Comparison of ENCODE assay signal across 1 cellular context in the genomic region with DNA sequence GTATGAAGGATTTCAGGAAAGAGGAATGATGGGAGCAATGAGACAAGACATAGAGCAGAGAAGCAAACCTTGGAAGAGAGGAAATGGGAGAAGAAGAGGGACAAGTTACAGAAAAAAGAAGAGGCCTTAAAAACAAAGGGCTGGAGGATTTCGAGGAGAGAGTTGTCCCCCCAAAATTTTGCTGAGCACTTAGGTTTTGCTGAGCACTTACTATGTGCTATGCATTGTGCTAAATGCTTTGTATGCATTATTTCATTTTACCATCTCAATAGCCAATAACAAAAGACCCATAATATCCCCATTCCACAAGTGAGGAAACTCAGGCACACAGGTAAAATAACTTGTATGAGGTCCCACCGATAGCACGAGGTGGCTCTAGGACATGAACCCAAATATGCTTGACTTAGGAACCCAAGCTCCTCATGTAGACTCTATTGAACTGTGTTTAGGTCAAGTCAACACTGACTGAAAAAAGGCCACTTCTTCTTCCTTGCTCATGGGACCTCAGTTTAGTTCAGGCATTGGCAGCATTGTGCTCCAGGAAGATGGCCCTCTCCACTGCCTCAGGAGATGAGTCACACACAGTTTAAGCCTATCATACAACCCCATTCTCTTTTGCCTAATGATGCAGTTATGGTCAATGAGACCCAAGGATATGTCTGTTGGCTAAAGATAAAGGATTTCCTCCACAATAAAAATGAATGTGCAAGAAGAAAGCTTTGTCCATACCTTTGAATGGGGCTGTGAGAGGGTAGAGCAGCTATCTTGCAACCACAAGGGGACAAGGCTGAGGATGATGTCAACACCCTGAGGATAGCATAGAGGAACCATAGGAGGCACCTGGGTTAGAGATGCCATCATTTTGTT.
TF ChIP-seq lines count a peak whose summit lies in the region.

No MANE protein-coding gene starts in this region.

TF ChIP-seq in K562, 482 proteins besides CTCF, POLR2A, EP300 and RAD21 (continued from another document and continues in another):
- peak; percentile 63; the same call in 1 of the 2 replicates for TF ChIP-seq ZFX (CRISPR knock-in tag; IDR thresholded peaks at IDR 0.05)
- TF ChIP-seq L3MBTL2 (IDR thresholded peaks at IDR 0.05): peak; percentile 83
- TF ChIP-seq SMARCB1 (IDR thresholded peaks at IDR 0.05; ENCODE audit: insufficient read length, low read depth): no peak
- TF ChIP-seq CBX8 (IDR thresholded peaks at IDR 0.05; ENCODE audit: borderline replicate concordance, extremely low read depth, low read depth, low read length, poor library complexity, severe bottlenecking): no peak
- TF ChIP-seq EP400 (IDR thresholded peaks at IDR 0.05): peak; percentile 80
- peak; percentile 83 for TF ChIP-seq C11orf30 (IDR thresholded peaks at IDR 0.05; ENCODE audit: low read depth)
- peak; percentile 53 for TF ChIP-seq MAFG (tag; conservative IDR thresholded peaks at IDR 0.05)
- TF ChIP-seq TAL1 (IDR thresholded peaks at IDR 0.05): peak; percentile 99
- peak; percentile 58; the same call in 1 of the 2 replicates for TF ChIP-seq BHLHE40 (IDR thresholded peaks at IDR 0.05; ENCODE audit: low read length)
- TF ChIP-seq, protein P1, sequence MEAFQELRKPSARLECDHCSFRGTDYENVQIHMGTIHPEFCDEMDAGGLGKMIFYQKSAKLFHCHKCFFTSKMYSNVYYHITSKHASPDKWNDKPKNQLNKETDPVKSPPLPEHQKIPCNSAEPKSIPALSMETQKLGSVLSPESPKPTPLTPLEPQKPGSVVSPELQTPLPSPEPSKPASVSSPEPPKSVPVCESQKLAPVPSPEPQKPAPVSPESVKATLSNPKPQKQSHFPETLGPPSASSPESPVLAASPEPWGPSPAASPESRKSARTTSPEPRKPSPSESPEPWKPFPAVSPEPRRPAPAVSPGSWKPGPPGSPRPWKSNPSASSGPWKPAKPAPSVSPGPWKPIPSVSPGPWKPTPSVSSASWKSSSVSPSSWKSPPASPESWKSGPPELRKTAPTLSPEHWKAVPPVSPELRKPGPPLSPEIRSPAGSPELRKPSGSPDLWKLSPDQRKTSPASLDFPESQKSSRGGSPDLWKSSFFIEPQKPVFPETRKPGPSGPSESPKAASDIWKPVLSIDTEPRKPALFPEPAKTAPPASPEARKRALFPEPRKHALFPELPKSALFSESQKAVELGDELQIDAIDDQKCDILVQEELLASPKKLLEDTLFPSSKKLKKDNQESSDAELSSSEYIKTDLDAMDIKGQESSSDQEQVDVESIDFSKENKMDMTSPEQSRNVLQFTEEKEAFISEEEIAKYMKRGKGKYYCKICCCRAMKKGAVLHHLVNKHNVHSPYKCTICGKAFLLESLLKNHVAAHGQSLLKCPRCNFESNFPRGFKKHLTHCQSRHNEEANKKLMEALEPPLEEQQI (IDR thresholded peaks at IDR 0.05): peak; percentile 94
- no peak for TF ChIP-seq SLC30A9 (CRISPR knock-in tag; IDR thresholded peaks at IDR 0.05)
- TF ChIP-seq SRSF9 (IDR thresholded peaks at IDR 0.05; ENCODE audit: borderline replicate concordance, low read depth, low read length): no peak
- peak; percentile 80 for TF ChIP-seq HMBOX1 (IDR thresholded peaks at IDR 0.05)
- no peak for TF ChIP-seq RFX7 (CRISPR knock-in tag; IDR thresholded peaks at IDR 0.05)
- no peak for TF ChIP-seq PHF20 (IDR thresholded peaks at IDR 0.05; ENCODE audit: partially characterized antibody)
- TF ChIP-seq KDM4B (IDR thresholded peaks at IDR 0.05; ENCODE audit: borderline replicate concordance in 2 of 2, low read depth in 1 of 2): no peak
- peak; percentile 79 for TF ChIP-seq MEIS2 (IDR thresholded peaks at IDR 0.05; ENCODE audit: partially characterized antibody)
- peak; percentile 86 for TF ChIP-seq SMAD1 (IDR thresholded peaks at IDR 0.05; ENCODE audit: low read depth, low read length, partially characterized antibody)
- TF ChIP-seq NUFIP1 (IDR thresholded peaks at IDR 0.05; ENCODE audit: partially characterized antibody): no peak
- TF ChIP-seq NFATC3 (IDR thresholded peaks at IDR 0.05): peak; percentile 59; the same call in 1 of the 2 replicates
- TF ChIP-seq SMARCA4 (IDR thresholded peaks at IDR 0.05): peak; percentile 100
- TF ChIP-seq, protein P2, sequence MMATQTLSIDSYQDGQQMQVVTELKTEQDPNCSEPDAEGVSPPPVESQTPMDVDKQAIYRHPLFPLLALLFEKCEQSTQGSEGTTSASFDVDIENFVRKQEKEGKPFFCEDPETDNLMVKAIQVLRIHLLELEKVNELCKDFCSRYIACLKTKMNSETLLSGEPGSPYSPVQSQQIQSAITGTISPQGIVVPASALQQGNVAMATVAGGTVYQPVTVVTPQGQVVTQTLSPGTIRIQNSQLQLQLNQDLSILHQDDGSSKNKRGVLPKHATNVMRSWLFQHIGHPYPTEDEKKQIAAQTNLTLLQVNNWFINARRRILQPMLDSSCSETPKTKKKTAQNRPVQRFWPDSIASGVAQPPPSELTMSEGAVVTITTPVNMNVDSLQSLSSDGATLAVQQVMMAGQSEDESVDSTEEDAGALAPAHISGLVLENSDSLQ (IDR thresholded peaks at IDR 0.05): peak; percentile 52; the same call in 1 of the 2 replicates
- TF ChIP-seq TBL1XR1 (IDR thresholded peaks at IDR 0.05; ENCODE audit: low read length in 2 of 2): peak; percentile 54 to 98; a peak in 3 of 4 replicates
- no peak for TF ChIP-seq ZNF217 (CRISPR knock-in tag; IDR thresholded peaks at IDR 0.05)
- TF ChIP-seq ZBTB33 (CRISPR knock-in tag; IDR thresholded peaks at IDR 0.05): peak; percentile 53; the same call in 1 of the 2 replicates
- TF ChIP-seq ZNF408 (CRISPR knock-in tag; IDR thresholded peaks at IDR 0.05; ENCODE audit: low read depth): no peak
- no peak for TF ChIP-seq ZNF764 (CRISPR knock-in tag; IDR thresholded peaks at IDR 0.05; ENCODE audit: low read depth)
- no peak for TF ChIP-seq HMG20A (CRISPR knock-in tag; conservative IDR thresholded peaks at IDR 0.05)
- no peak for TF ChIP-seq IRF2 (CRISPR knock-in tag; IDR thresholded peaks at IDR 0.05)
- peak in 1 of 2 experiments; percentile 16; a peak in 1 of 4 replicates for TF ChIP-seq BCLAF1 (IDR thresholded peaks at IDR 0.05; ENCODE audit: borderline replicate concordance in 1 of 2, control insufficient read depth in 1 of 2, low read depth in 2 of 2, low read length in 1 of 2)
- TF ChIP-seq TEAD4 (IDR thresholded peaks at IDR 0.05; ENCODE audit: low read length): peak; percentile 99
- no peak for TF ChIP-seq TEAD4 (CRISPR knock-in tag; IDR thresholded peaks at IDR 0.05; ENCODE audit: borderline replicate concordance)
- peak; percentile 57; the same call in 1 of the 2 replicates for TF ChIP-seq GATAD2B (IDR thresholded peaks at IDR 0.05; ENCODE audit: borderline replicate concordance)
- TF ChIP-seq TEAD1 (CRISPR knock-in tag; IDR thresholded peaks at IDR 0.05): peak in 1 of 2 experiments; percentile 21; a peak in 3 of 4 replicates
- TF ChIP-seq POLR3A (IDR thresholded peaks at IDR 0.05; ENCODE audit: borderline replicate concordance, extremely low read depth, insufficient read depth, insufficient read length): peak; percentile 3
- peak; percentile 62; the same call in 1 of the 2 replicates for TF ChIP-seq PYGO2 (tag; IDR thresholded peaks at IDR 0.05)
- TF ChIP-seq SMARCA5 (IDR thresholded peaks at IDR 0.05): no peak
- no peak for TF ChIP-seq ZNF134 (CRISPR knock-in tag; conservative IDR thresholded peaks at IDR 0.05)
- TF ChIP-seq E2F5 (CRISPR knock-in tag; IDR thresholded peaks at IDR 0.05): no peak
- TF ChIP-seq ZNF232 (CRISPR knock-in tag; IDR thresholded peaks at IDR 0.05): no peak
- no peak for TF ChIP-seq ATF1 (CRISPR knock-in tag; IDR thresholded peaks at IDR 0.05)
- peak; percentile 91 for TF ChIP-seq ATF1 (tag; IDR thresholded peaks at IDR 0.05)
- no peak; a peak in 2 of 4 replicates for TF ChIP-seq FOXA3 (CRISPR knock-in tag; conservative IDR thresholded peaks at IDR 0.05 in 1 of 2, IDR thresholded peaks at IDR 0.05 in 1 of 2)
- no peak for TF ChIP-seq ZNF77 (CRISPR knock-in tag; IDR thresholded peaks at IDR 0.05)
- no peak for TF ChIP-seq RFX1 (IDR thresholded peaks at IDR 0.05)
- TF ChIP-seq, protein P3, sequence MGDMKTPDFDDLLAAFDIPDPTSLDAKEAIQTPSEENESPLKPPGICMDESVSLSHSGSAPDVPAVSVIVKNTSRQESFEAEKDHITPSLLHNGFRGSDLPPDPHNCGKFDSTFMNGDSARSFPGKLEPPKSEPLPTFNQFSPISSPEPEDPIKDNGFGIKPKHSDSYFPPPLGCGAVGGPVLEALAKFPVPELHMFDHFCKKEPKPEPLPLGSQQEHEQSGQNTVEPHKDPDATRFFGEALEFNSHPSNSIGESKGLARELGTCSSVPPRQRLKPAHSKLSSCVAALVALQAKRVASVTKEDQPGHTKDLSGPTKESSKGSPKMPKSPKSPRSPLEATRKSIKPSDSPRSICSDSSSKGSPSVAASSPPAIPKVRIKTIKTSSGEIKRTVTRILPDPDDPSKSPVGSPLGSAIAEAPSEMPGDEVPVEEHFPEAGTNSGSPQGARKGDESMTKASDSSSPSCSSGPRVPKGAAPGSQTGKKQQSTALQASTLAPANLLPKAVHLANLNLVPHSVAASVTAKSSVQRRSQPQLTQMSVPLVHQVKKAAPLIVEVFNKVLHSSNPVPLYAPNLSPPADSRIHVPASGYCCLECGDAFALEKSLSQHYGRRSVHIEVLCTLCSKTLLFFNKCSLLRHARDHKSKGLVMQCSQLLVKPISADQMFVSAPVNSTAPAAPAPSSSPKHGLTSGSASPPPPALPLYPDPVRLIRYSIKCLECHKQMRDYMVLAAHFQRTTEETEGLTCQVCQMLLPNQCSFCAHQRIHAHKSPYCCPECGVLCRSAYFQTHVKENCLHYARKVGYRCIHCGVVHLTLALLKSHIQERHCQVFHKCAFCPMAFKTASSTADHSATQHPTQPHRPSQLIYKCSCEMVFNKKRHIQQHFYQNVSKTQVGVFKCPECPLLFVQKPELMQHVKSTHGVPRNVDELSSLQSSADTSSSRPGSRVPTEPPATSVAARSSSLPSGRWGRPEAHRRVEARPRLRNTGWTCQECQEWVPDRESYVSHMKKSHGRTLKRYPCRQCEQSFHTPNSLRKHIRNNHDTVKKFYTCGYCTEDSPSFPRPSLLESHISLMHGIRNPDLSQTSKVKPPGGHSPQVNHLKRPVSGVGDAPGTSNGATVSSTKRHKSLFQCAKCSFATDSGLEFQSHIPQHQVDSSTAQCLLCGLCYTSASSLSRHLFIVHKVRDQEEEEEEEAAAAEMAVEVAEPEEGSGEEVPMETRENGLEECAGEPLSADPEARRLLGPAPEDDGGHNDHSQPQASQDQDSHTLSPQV (IDR thresholded peaks at IDR 0.05): peak; percentile 97
- no peak for TF ChIP-seq HMG20B (CRISPR knock-in tag; IDR thresholded peaks at IDR 0.05)
- peak; percentile 28; the same call in 1 of the 2 replicates for TF ChIP-seq PHF8 (IDR thresholded peaks at IDR 0.05; ENCODE audit: borderline replicate concordance, low read length)
- TF ChIP-seq ZNF583 (CRISPR knock-in tag; IDR thresholded peaks at IDR 0.05): peak; percentile 10; the same call in 1 of the 2 replicates
- peak; percentile 70; the same call in 1 of the 2 replicates for TF ChIP-seq MEF2A (IDR thresholded peaks at IDR 0.05; ENCODE audit: control insufficient read depth, low read depth, low read length)
- TF ChIP-seq CREB1 (IDR thresholded peaks at IDR 0.05): peak; percentile 74; the same call in 1 of the 2 replicates
- peak; percentile 76 for TF ChIP-seq CREB1 (CRISPR knock-in tag; IDR thresholded peaks at IDR 0.05)
- TF ChIP-seq ZNF354B (CRISPR knock-in tag; IDR thresholded peaks at IDR 0.05): no peak
- TF ChIP-seq TAF15 (IDR thresholded peaks at IDR 0.05; ENCODE audit: low read depth, low read length): no peak
